ENCODE assay signal across 8 cellular contexts in genomic region chrX:20315140-20315539, GRCh38. TPM values are rescaled to one million over a fixed set of nuclear protein-coding genes. Genes with fewer than 3 reads are reported as not detected.
DNase-seq lines count a peak whose midpoint lies in the region; ATAC-seq lines count a peak whose summit lies in the region.

No MANE protein-coding gene starts in this region.

- no peak overlapping the region for H3K4me3 Mint-ChIP-seq in naive thymus-derived CD8-positive, alpha-beta T cell

- H3K27me3 Mint-ChIP-seq in naive thymus-derived CD8-positive, alpha-beta T cell: no peaks in the 10 kb centered on the region

- peaks cover 21 to 27% (median 24%) of the 10 kb centered on the region in 4 donors for H3K4me1 Mint-ChIP-seq in naive thymus-derived CD8-positive, alpha-beta T cell

- peaks cover 0 to 3% (median 0%) of the 10 kb centered on the region in 9 donors for H3K9me3 Mint-ChIP-seq in naive thymus-derived CD8-positive, alpha-beta T cell

- peak overlapping the region in 7 of 10 donors; percentile 4 to 90 (median 67) for H3K27ac Mint-ChIP-seq in naive thymus-derived CD8-positive, alpha-beta T cell

- H3K36me3 Mint-ChIP-seq in naive thymus-derived CD8-positive, alpha-beta T cell: no peaks in the 10 kb centered on the region

- ATAC-seq in GM18868 (IDR thresholded peaks at IDR 0.05; ENCODE audit: unreplicated experiment): peak; percentile 81
- peak; percentile 86 for ATAC-seq in HG02885 (IDR thresholded peaks at IDR 0.05; ENCODE audit: poor library complexity, unreplicated experiment)
- ATAC-seq in naive thymus-derived CD8-positive, alpha-beta T cell: no peak

- POLR2A ChIA-PET in naive thymus-derived CD8-positive, alpha-beta T cell (lab: Charles Lee): no interaction called here

- DNase-seq in NOMO-1 (lab: John Stamatoyannopoulos, UW; ENCODE audit: unreplicated experiment in 2 of 2) (peak; percentile 91 to 93), dedifferentiated amniotic fluid mesenchymal stem cell (ENCODE audit: extremely low spot score) (no peak), DMS 273 treated with DMSO at 0.1 percent for 48 hours (lab: John Stamatoyannopoulos, UW) (no peak)
- no peak for DNase-seq in naive thymus-derived CD8-positive, alpha-beta T cell
- no peak for DNase-seq in activated naive CD4-positive, alpha-beta T cell treated with anti-CD3 and anti-CD28 coated beads, Interleukin-2, amount 50 U/mL, for 16 hours
- no peak for DNase-seq in stimulated activated naive CD4-positive, alpha-beta T cell treated with Interleukin-2 at 50 U/mL for 16 hours (lab: John Stamatoyannopoulos, UW)

RNA-seq across cellular contexts. Expression of gene RPS6KA3, which starts 48.4 kb away (rescaled TPM):
- 10 to 100 TPM; 95.1 to 97.8 TPM for total RNA-seq in naive thymus-derived CD8-positive, alpha-beta T cell
- 10 to 100 TPM; 27.5 to 51.8 (median 51.5) TPM for polyA plus RNA-seq in naive thymus-derived CD8-positive, alpha-beta T cell

Comparison
In these comparisons a context has a peak if more than half of its experiments do, and no peak if none do; other contexts are left out.
1. ATAC-seq: peak in GM18868 (single experiment) and HG02885 (single experiment); none in naive thymus-derived CD8-positive, alpha-beta T cell (0 of 2).
2. DNase-seq: peak in NOMO-1 (2 of 2); none in naive thymus-derived CD8-positive, alpha-beta T cell (0 of 10), activated naive CD4-positive, alpha-beta T cell treated with anti-CD3 and anti-CD28 coated beads, Interleukin-2, amount 50 U/mL, for 16 hours (single experiment), dedifferentiated amniotic fluid mesenchymal stem cell (single experiment), DMS 273 treated with DMSO at 0.1 percent for 48 hours (single experiment) and stimulated activated naive CD4-positive, alpha-beta T cell treated with Interleukin-2 at 50 U/mL for 16 hours (single experiment).